ENCODE assay signal across 14 cellular contexts in genomic region chr13:44004881-44005280, GRCh38.
DNase-seq lines count a peak whose midpoint lies in the region; TF ChIP-seq lines count a peak whose summit lies in the region.
"Had no signal": no experiment of that assay in that cellular context is flagged by ENCODE, and none has a peak within 500 bp of the region (broad histone marks: within the 10 kb centered on the region; RNA-seq: fewer than 3 reads in every experiment).

No MANE protein-coding gene starts in this region.

- no peak overlapping the region for H3T11ph ChIP-seq in H9 (ENCODE audit: low read length)

- no peaks in the 10 kb centered on the region for H3K79me1 ChIP-seq in H9 (ENCODE audit: insufficient read depth, low read depth, low read length, poor library complexity, severe bottlenecking)

- H4K8ac ChIP-seq in H9 (replicated peaks; ENCODE audit: insufficient read length, low read depth, low read length) = no peak overlapping the region

- H3K4me2 ChIP-seq in H9 (ENCODE audit: insufficient read depth, insufficient read length, low read length) = no peak overlapping the region

- no peak overlapping the region for H3K4me3 ChIP-seq in AG04450 (ENCODE audit: low read depth, low read length)
- no peak overlapping the region for H3K4me3 ChIP-seq in choroid plexus epithelial cell (ENCODE audit: low read depth, low read length)
- H3K4me3 ChIP-seq: gastroesophageal sphincter, upper lobe of right lung had no signal

- WGBS in H9 (ENCODE audit: extremely low coverage, insufficient read length, low lambda C conversion rate) = no CpG with 5 or more reads among the region's 3 CpGs

- H2BK120ac ChIP-seq in H9 (ENCODE audit: low read depth, low read length, poor library complexity, severe bottlenecking) = no peak overlapping the region

- H3K27me3 Mint-ChIP-seq in H9 (ENCODE audit: low read depth) = no peaks in the 10 kb centered on the region

- peaks cover 0 to 3% of the 10 kb centered on the region in 2 experiments; a peak in 1 of 5 replicates for H3K9me3 Mint-ChIP-seq in H9

- no peaks in the 10 kb centered on the region for H3K4me1 ChIP-seq in H9 (ENCODE audit: insufficient read depth, low read length)
- H3K4me1 ChIP-seq: upper lobe of right lung had no signal

- no peak overlapping the region for H3K4ac ChIP-seq in H9 (ENCODE audit: low read depth, low read length)

- no peak overlapping the region for H3K14ac ChIP-seq in H9 (ENCODE audit: insufficient read depth, low read length)

- no peak overlapping the region for H4K91ac ChIP-seq in H9 (ENCODE audit: insufficient read length, low read depth, low read length)

- H3K4me3 Mint-ChIP-seq in H9 = no peak overlapping the region
- H3K4me3 Mint-ChIP-seq: B cell had no signal

- H3K4me1 Mint-ChIP-seq in H9 = peaks cover 7 to 8% of the 10 kb centered on the region in 2 experiments
- H3K4me1 Mint-ChIP-seq: B cell had no signal

- H3K27ac ChIP-seq in AG04450 (ENCODE audit: low read depth, low read length) (no peak overlapping the region), H9 (ENCODE audit: insufficient read length, low read depth, low read length) (no peak overlapping the region)
- H3K27ac ChIP-seq: gastroesophageal sphincter, upper lobe of right lung had no signal

- no peaks in the 10 kb centered on the region; the same call in 1 of the 2 replicates for H3K9me3 ChIP-seq in AG04450 (ENCODE audit: control insufficient read depth, insufficient read depth, low read length)
- H3K9me3 ChIP-seq in H9 (ENCODE audit: control insufficient read depth, low read depth, low read length) = no peaks in the 10 kb centered on the region
- H3K9me3 ChIP-seq: upper lobe of right lung had no signal

- no peaks in the 10 kb centered on the region for H3K23me2 ChIP-seq in H9 (ENCODE audit: insufficient read length, low read depth, low read length, poor library complexity, severe bottlenecking)

- no peak overlapping the region for H3K56ac ChIP-seq in H9 (ENCODE audit: insufficient read length, low read depth, low read length)

- H3K27me3 ChIP-seq in AG04450 (ENCODE audit: control insufficient read depth, insufficient read depth, low read length) (no peaks in the 10 kb centered on the region), H9 (ENCODE audit: insufficient read depth, low read length) (no peaks in the 10 kb centered on the region)
- H3K27me3 ChIP-seq: gastroesophageal sphincter, upper lobe of right lung had no signal

- H3K79me2 ChIP-seq in H9 (ENCODE audit: insufficient read depth, low read length) = no peaks in the 10 kb centered on the region

- H3K18ac ChIP-seq in H9 (ENCODE audit: insufficient read length, low read depth, low read length) = no peak overlapping the region

- no peak for TF ChIP-seq CTCF in AG04450 (IDR thresholded peaks at IDR 0.05; ENCODE audit: low read depth, low read length)
- TF ChIP-seq CTCF in choroid plexus epithelial cell (conservative IDR thresholded peaks at IDR 0.05; ENCODE audit: low read depth, low read length) = no peak
- no peak for TF ChIP-seq CTCF in H9 (conservative IDR thresholded peaks at IDR 0.05)

- H2BK15ac ChIP-seq in H9 (ENCODE audit: low read depth, low read length) = no peak overlapping the region

- no peak overlapping the region for H2BK12ac ChIP-seq in H9 (ENCODE audit: insufficient read length, low read depth, low read length)

- DNase-seq in AG04450 (ENCODE audit: low read depth, low spot score) (peak; percentile 23), LHCN-M2 (ENCODE audit: low read depth) (peak; percentile 71), choroid plexus epithelial cell (ENCODE audit: low read depth) (peak; percentile 82), kidney glomerular epithelial cell (lab: John Stamatoyannopoulos, UW) (peak; percentile 15), H9 (no peak), T-helper 1 cell (no peak), HEK293T (ENCODE audit: extremely low spot score) (no peak), ureter (ENCODE audit: low spot score) (no peak)
- DNase-seq: activated CD4-positive, alpha-beta T cell treated with anti-CD3 and anti-CD28 coated beads, Interleukin-2, amount 50 U/mL, for 4 hours; activated gamma-delta T cell; nucleus accumbens; upper lobe of right lung had no signal

- no peaks in the 10 kb centered on the region for H4K20me1 ChIP-seq in H9 (ENCODE audit: control insufficient read depth, insufficient read depth, insufficient read length)

- no peak overlapping the region for H2BK20ac ChIP-seq in H9 (ENCODE audit: low read depth, low read length, poor library complexity, severe bottlenecking)

- no peak overlapping the region for H3K27ac Mint-ChIP-seq in H9
- H3K27ac Mint-ChIP-seq: B cell had no signal

- POLR2A ChIA-PET in AG04450 (lab: Yijun Ruan, JAX) (no interaction called here), HEK293T (lab: Yijun Ruan, JAX) (no interaction called here)

- H4K5ac ChIP-seq in H9 (ENCODE audit: insufficient read length, low read depth, low read length) = no peak overlapping the region

- H3K23ac ChIP-seq in H9 (ENCODE audit: insufficient read length, low read depth, low read length) = no peak overlapping the region

- peaks cover 0 to 2% (median 0%) of the 10 kb centered on the region in 3 experiments; a peak in 2 of 7 replicates for H3K36me3 Mint-ChIP-seq in H9 (ENCODE audit: insufficient read depth in 1 of 3, low read depth in 3 of 3)

- H2AFZ ChIP-seq in H9 (ENCODE audit: low read length) = no peak overlapping the region

- no peak overlapping the region for H2AK5ac ChIP-seq in H9 (ENCODE audit: insufficient read length, low read length)

- CTCF ChIA-PET in AG04450 (lab: Charles Lee) (no interaction called here), HEK293T (lab: Yijun Ruan, JAX) (interaction anchor here (0.7 kb wide), 1 partner anchor 18 kb away, joined by 3 read pairs; no protein-coding TSS in a partner anchor)

- H3K9ac ChIP-seq in H9 (ENCODE audit: extremely low read depth, insufficient read length, low read length) = no peak overlapping the region

- H2BK5ac ChIP-seq in H9 (ENCODE audit: insufficient read length, low read length) = no peak overlapping the region

TF ChIP-seq in HEK293T, 16 proteins besides CTCF, POLR2A, EP300 and RAD21:
- TF ChIP-seq BHLHE40 (IDR thresholded peaks at IDR 0.05; ENCODE audit: borderline replicate concordance) = no peak
- TF ChIP-seq ELF4 (IDR thresholded peaks at IDR 0.05) = no peak
- TF ChIP-seq FOXA1 (IDR thresholded peaks at IDR 0.05) = no peak
- TF ChIP-seq SP1 (IDR thresholded peaks at IDR 0.05) = no peak
- no peak for TF ChIP-seq FOXM1 (IDR thresholded peaks at IDR 0.05; ENCODE audit: borderline replicate concordance)
- TF ChIP-seq SUZ12 (IDR thresholded peaks at IDR 0.05) = no peak
- TF ChIP-seq TARDBP (IDR thresholded peaks at IDR 0.05) = no peak
- no peak for TF ChIP-seq NFRKB (IDR thresholded peaks at IDR 0.05)
- TF ChIP-seq PKNOX1 (IDR thresholded peaks at IDR 0.05) = no peak
- no peak for TF ChIP-seq LEF1 (IDR thresholded peaks at IDR 0.05; ENCODE audit: borderline replicate concordance)
- no peak for TF ChIP-seq CTBP1 (IDR thresholded peaks at IDR 0.05; ENCODE audit: borderline replicate concordance)
- no peak for TF ChIP-seq FOXK2 (IDR thresholded peaks at IDR 0.05)
- TF ChIP-seq HDGF (IDR thresholded peaks at IDR 0.05; ENCODE audit: borderline replicate concordance) = no peak
- TF ChIP-seq L3MBTL2 (conservative IDR thresholded peaks at IDR 0.05) = no peak
- TF ChIP-seq ARNT (IDR thresholded peaks at IDR 0.05) = no peak
- TF ChIP-seq ZNF384 (IDR thresholded peaks at IDR 0.05) = no peak
TF ChIP-seq in HEK293T: peak in this region for 0.

Comparison
In these comparisons a context has a peak if more than half of its experiments do, and no peak if none do; other contexts are left out.
1. DNase-seq: peak in AG04450 (single experiment), LHCN-M2 (single experiment), choroid plexus epithelial cell (single experiment) and kidney glomerular epithelial cell (single experiment); none in H9 (single experiment), T-helper 1 cell (0 of 5), HEK293T (single experiment) and ureter (single experiment).